9 cellular contexts compared by ENCODE assay signal in the genomic region with DNA sequence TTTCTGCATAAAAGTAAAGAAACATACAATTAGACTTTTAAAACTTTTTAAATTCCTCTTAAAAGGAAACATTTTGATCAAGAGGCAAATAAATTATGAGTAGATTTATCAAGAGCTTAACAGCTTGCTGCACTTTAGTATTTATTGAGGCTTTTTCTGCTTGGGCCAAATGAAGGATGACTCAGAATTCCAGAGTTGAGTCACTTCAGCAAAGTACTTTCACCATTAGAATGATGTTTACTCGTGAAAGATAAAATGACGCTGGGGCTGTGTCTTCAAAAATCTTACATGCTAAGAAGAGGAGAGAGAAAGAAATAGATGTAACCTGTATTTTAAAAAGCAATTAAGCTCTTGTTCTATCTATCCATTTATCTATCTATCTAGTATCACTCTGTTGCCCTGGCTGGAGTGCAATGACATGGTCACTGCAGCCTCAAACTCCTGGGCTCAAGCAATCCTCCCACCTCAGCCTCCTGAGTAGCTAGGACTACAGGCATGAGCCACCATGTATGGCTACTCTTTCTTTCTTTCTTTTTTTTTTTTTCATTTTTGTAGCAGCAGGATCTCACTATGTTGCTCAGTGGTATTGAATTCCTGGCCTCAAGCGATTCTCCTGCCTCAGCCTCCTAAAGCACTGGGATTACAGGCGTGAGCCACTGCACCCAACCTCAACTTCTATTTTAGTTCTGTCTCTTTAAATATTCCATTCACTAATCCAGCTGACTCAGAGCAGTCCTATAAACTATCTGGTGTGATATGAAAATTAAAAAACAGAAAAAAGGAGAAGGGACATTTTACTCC.
DNase-seq lines count a peak whose midpoint lies in the region; ATAC-seq and TF ChIP-seq lines count a peak whose summit lies in the region.
"Had no signal": no experiment of that assay in that cellular context is flagged by ENCODE, and none has a peak within 500 bp of the region (broad histone marks: within the 10 kb centered on the region; RNA-seq: fewer than 3 reads in every experiment).

No MANE protein-coding gene starts in this region.

- H3K36me3 ChIP-seq in ACC112 (ENCODE audit: insufficient read depth, low read length), result no peaks in the 10 kb centered on the region
- H3K36me3 ChIP-seq in uterus, result no peaks in the 10 kb centered on the region

- H3K4me3 ChIP-seq in ACC112 (ENCODE audit: low read depth, low read length) (peak overlapping the region; percentile 42), uterus (no peak overlapping the region)

- ATAC-seq in GM21360 (IDR thresholded peaks at IDR 0.05; ENCODE audit: unreplicated experiment), result peak; percentile 72
- ATAC-seq in left cardiac atrium, result peak; percentile 51 to 78
- ATAC-seq in GM21367 (IDR thresholded peaks at IDR 0.05; ENCODE audit: unreplicated experiment), result no peak

- H3K27ac ChIP-seq in ACC112 (ENCODE audit: low read depth, low read length) (peak overlapping the region; percentile 87), uterus (peak overlapping the region; percentile 93 to 98)

- no peak for TF ChIP-seq CTCF in uterus (IDR thresholded peaks at IDR 0.05)

- DNase-seq in RKO (ENCODE audit: low spot score), result peak; percentile 76
- DNase-seq in left cardiac atrium, result no peak
- DNase-seq in uterus, result peak in 1 of 2 donors; percentile 51
- no peak for DNase-seq in NK-92 treated with Interleukin-12 subunit alpha and Interleukin-12 subunit beta, amount 100 ng/mL, for 24 hours (lab: John Stamatoyannopoulos, UW)
- no peak for DNase-seq in COLO668 (lab: John Stamatoyannopoulos, UW; ENCODE audit: unreplicated experiment)
- DNase-seq: activated naive CD8-positive, alpha-beta T cell treated with anti-CD3 and anti-CD28 coated beads, Interleukin-2, amount 10 ng/mL, durations not matched to agents 7 days and 5 days had no signal

- intact Hi-C loops in left cardiac atrium (cut with DNase I) (loop anchor here in 1 of 2 donors (5.0 to 10.0 kb wide), 2 partner anchors 246 to 343 kb away; no protein-coding TSS in a partner anchor), uterus (cut with DNase I; ENCODE audit: low total_unique reads) (loop anchor here (10.0 kb wide), 1 partner anchor 243 kb away; a partner anchor contains a TSS)

- H3K79me2 ChIP-seq in ACC112 (ENCODE audit: control insufficient read depth, insufficient read depth, low read length, unreplicated experiment), result no peaks in the 10 kb centered on the region

- no peak overlapping the region for H2AFZ ChIP-seq in ACC112 (ENCODE audit: low read length, unreplicated experiment)

- H3K9me3 ChIP-seq in uterus, result no peaks in the 10 kb centered on the region

- no peak for TF ChIP-seq POLR2A in uterus (IDR thresholded peaks at IDR 0.05)

- H3K27me3 ChIP-seq in ACC112 (ENCODE audit: insufficient read depth, low read length) (no peaks in the 10 kb centered on the region), uterus (no peaks in the 10 kb centered on the region)

- H3K4me1 ChIP-seq in ACC112 (ENCODE audit: control insufficient read depth, insufficient read depth, low read length, unreplicated experiment) (peaks cover 35% of the 10 kb centered on the region), uterus (peaks cover 4% of the 10 kb centered on the region in 2 donors)
